In the genomic region with DNA sequence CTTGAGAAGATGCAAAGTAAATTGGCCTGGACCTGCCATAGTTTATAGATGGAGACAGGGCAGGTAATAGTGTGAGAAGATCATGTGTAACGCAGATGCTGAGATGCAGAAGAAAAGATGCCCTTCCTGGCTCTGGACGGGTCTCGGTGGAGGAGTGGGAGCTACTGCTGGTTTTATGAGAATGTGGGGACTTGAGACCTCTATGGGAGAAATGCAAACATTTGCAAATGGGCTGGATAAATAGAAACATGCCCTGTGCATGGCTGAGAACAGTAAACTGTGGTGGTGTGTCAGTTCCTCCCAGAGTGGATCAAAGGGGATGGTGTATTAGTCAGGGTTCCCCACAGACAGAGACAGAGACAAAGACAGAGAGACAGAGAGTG, we compare ENCODE assay signal across 15 cellular contexts. TPM values are rescaled to one million over a fixed set of nuclear protein-coding genes. Genes with fewer than 3 reads are reported as not detected.
DNase-seq lines count a peak whose midpoint lies in the region; ATAC-seq and TF ChIP-seq lines count a peak whose summit lies in the region.
"Had no signal": no experiment of that assay in that cellular context is flagged by ENCODE, and none has a peak within 500 bp of the region (broad histone marks: within the 10 kb centered on the region; RNA-seq: fewer than 3 reads in every experiment).

No MANE protein-coding gene starts in this region.

- H3K79me2 ChIP-seq in osteoblast (ENCODE audit: insufficient read depth, low read length), result no peaks in the 10 kb centered on the region

- H4K20me1 ChIP-seq in osteoblast (ENCODE audit: insufficient read depth, low read length), result no peaks in the 10 kb centered on the region

- H3K4me1 Mint-ChIP-seq in memory B cell, result peaks cover 13% of the 10 kb centered on the region

- DNase-seq in activated CD4-positive, CD25-positive, alpha-beta regulatory T cell (lab: John Stamatoyannopoulos, UW), result no peak
- peak; percentile 67 to 77 for DNase-seq in NCI-H526 (lab: John Stamatoyannopoulos, UW)
- no peak for DNase-seq in memory B cell (ENCODE audit: low spot score in 2 of 2)
- DNase-seq in osteoblast (ENCODE audit: insufficient read length, low spot score, missing footprints), result no peak
- no peak for DNase-seq in activated gamma-delta T cell (lab: John Stamatoyannopoulos, UW)
- DNase-seq: 8988T, brain microvascular endothelial cell, left lung, NCI-H446 had no signal

- H3K27ac Mint-ChIP-seq in memory B cell, result no peak overlapping the region

- H3K9me3 Mint-ChIP-seq in memory B cell, result peaks cover 10% of the 10 kb centered on the region

- peaks cover 3% of the 10 kb centered on the region for H3K27me3 ChIP-seq in osteoblast (ENCODE audit: insufficient read depth, low read length)
- H3K27me3 ChIP-seq: brain microvascular endothelial cell, Peyer's patch, upper lobe of left lung had no signal

- H3K4me2 ChIP-seq in osteoblast (ENCODE audit: insufficient read depth, low read length), result no peak overlapping the region

- H3K36me3 ChIP-seq in osteoblast (ENCODE audit: insufficient read depth, low read length), result no peaks in the 10 kb centered on the region
- H3K36me3 ChIP-seq: brain microvascular endothelial cell, left lung, Peyer's patch, upper lobe of left lung had no signal

- H3K4me3 Mint-ChIP-seq in memory B cell, result no peak overlapping the region

- H3K4me3 ChIP-seq in osteoblast (ENCODE audit: insufficient read depth, low read length), result no peak overlapping the region
- H3K4me3 ChIP-seq: left lung, Peyer's patch, upper lobe of left lung had no signal

- no peak for TF ChIP-seq CTCF in osteoblast (IDR thresholded peaks at IDR 0.05; ENCODE audit: extremely low read depth, low read depth, low read length)

- no peaks in the 10 kb centered on the region for H3K4me1 ChIP-seq in osteoblast (ENCODE audit: insufficient read depth, low read length)

- peak; percentile 73 to 76 for ATAC-seq in activated CD4-positive, CD25-positive, alpha-beta regulatory T cell treated with anti-CD3 and anti-CD28 coated beads, Interleukin-2, amount 50 U/mL, for 24 hours
- ATAC-seq in GM18868 (IDR thresholded peaks at IDR 0.05; ENCODE audit: unreplicated experiment) (peak; percentile 39), memory B cell (ENCODE audit: low read depth) (peak; percentile 17), GM19395 (IDR thresholded peaks at IDR 0.05; ENCODE audit: unreplicated experiment) (no peak)

- no peak overlapping the region for H3K27ac ChIP-seq in osteoblast (ENCODE audit: low read depth, low read length)
- H3K27ac ChIP-seq: brain microvascular endothelial cell, left lung had no signal

- no peak overlapping the region for H2AFZ ChIP-seq in osteoblast (ENCODE audit: low read length)

- H3K9me3 ChIP-seq in osteoblast (ENCODE audit: low read depth, low read length), result no peaks in the 10 kb centered on the region
- H3K9me3 ChIP-seq: left lung, Peyer's patch, upper lobe of left lung had no signal

- peaks cover 20% of the 10 kb centered on the region for H3K27me3 Mint-ChIP-seq in memory B cell

- no peaks in the 10 kb centered on the region for H3K36me3 Mint-ChIP-seq in memory B cell

RNA-seq across cellular contexts. Expression of gene UBASH3A, which starts 21.9 kb away (rescaled TPM):
- total RNA-seq in osteoblast, result not detected in 2 replicates

RNA-seq across cellular contexts. Expression of gene TMPRSS3, which starts 29.7 kb away (rescaled TPM):
- total RNA-seq in osteoblast, result not detected in 2 replicates

RNA-seq across cellular contexts. Expression of gene TFF1, which starts 59.3 kb away (rescaled TPM):
- total RNA-seq in osteoblast, result not detected in 2 replicates
- total RNA-seq: left lung; T-helper 2 cell treated with Interferon-gamma antibody and Interleukin-4, amounts not matched to agents 100 ng/mL and 5 ng/mL, for 36 hours had no signal

Comparison
In these comparisons a context has a peak if more than half of its experiments do, and no peak if none do; other contexts are left out.
1. DNase-seq: peak in NCI-H526 (2 of 2); none in activated CD4-positive, CD25-positive, alpha-beta regulatory T cell (0 of 4), memory B cell (0 of 2), osteoblast (single experiment) and activated gamma-delta T cell (single experiment).